In the genomic region with DNA sequence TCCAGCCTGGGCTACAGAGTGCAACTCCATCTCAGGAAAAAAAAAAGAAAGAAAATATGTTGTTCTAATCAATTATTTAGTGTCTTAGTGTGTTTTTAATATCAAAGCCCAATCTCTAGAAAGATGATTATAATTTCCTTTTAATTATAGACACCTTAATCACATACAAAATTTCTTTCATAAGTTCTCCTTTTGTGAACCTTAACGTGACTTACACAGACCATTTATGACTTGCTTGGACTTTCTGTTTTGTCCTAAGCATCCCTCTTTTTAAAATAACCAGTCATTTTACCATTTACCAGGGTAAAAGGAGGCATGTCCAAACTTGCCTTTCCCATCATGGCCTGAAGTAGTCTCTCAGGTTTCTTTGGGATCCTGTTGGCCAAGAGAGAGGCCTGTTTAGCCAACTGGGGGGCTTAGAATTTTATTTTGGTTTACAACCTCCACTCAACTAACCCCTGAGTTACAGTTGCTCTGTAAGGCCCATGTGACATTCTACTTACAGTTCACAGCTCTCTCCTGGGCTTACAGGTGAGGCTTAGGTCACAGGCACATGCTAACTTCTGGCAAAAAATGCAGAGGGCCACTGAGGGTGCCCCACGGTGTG, we compare ENCODE assay signal across 13 cellular contexts. TPM values are rescaled to one million over a fixed set of nuclear protein-coding genes. Genes with fewer than 3 reads are reported as not detected.
A peak's percentile ranks its signal among the peaks of the same experiment; 100 is the strongest.
DNase-seq lines count a peak whose midpoint lies in the region; ATAC-seq and TF ChIP-seq lines count a peak whose summit lies in the region.
"Had no signal": no experiment of that assay in that cellular context is flagged by ENCODE, and none has a peak within 500 bp of the region (broad histone marks: within the 10 kb centered on the region; RNA-seq: fewer than 3 reads in every experiment).

No MANE protein-coding gene starts in this region.

- WGBS in mesenchymal stem cell, result 20% methylated on average over 2 of the region's 2 CpGs
- WGBS in spleen, 5 donors, result 44 to 49% (median 47%) methylated on average over 2 of the region's 2 CpGs

- no peak overlapping the region for H3K4ac ChIP-seq in mesenchymal stem cell (ENCODE audit: low read depth in 1 of 2, low read length in 2 of 2)

- no peak overlapping the region for H4K91ac ChIP-seq in mesenchymal stem cell (ENCODE audit: low read length)

- no peak overlapping the region for H2BK15ac ChIP-seq in mesenchymal stem cell (ENCODE audit: low read depth, poor library complexity, severe bottlenecking)

- H3K36me3 Mint-ChIP-seq in glutamatergic neuron (ENCODE audit: unreplicated experiment), result peaks cover 45% of the 10 kb centered on the region

- H3K27me3 ChIP-seq in mesenchymal stem cell (ENCODE audit: control insufficient read depth in 1 of 2, insufficient read depth in 1 of 2, low read length in 2 of 2), result no peaks in the 10 kb centered on the region
- no peaks in the 10 kb centered on the region for H3K27me3 ChIP-seq in spleen (replicated peaks in 1 of 7)
- H3K27me3 ChIP-seq: heart left ventricle had no signal

- peaks cover 15% of the 10 kb centered on the region for H3K9me3 Mint-ChIP-seq in glutamatergic neuron (ENCODE audit: unreplicated experiment)

- intact Hi-C loops in spleen (cut with DNase I; ENCODE audit: low total_unique reads), result no loop called here

- H2BK5ac ChIP-seq in mesenchymal stem cell (ENCODE audit: low read depth, low read length, poor library complexity, severe bottlenecking), result no peak overlapping the region

- no peak overlapping the region for H2BK120ac ChIP-seq in mesenchymal stem cell (ENCODE audit: low read depth, low read length)

- H3K79me1 ChIP-seq in mesenchymal stem cell (replicated peaks; ENCODE audit: low read length, poor library complexity, severe bottlenecking), result no peaks in the 10 kb centered on the region

- TF ChIP-seq CTCF in astrocyte of the spinal cord (IDR thresholded peaks at IDR 0.05; ENCODE audit: low read depth, low read length), result no peak
- no peak for TF ChIP-seq CTCF in spleen (IDR thresholded peaks at IDR 0.05 in 8 of 11, conservative IDR thresholded peaks at IDR 0.05 in 3 of 11)
- TF ChIP-seq CTCF in glutamatergic neuron (IDR thresholded peaks at IDR 0.05; ENCODE audit: partially characterized antibody, unreplicated experiment), result no peak

- peak; percentile 46 for DNase-seq in NCI-H510A treated with DMSO at 0.1 percent for 48 hours (lab: John Stamatoyannopoulos, UW)
- no peak for DNase-seq in NCI-H510A (lab: John Stamatoyannopoulos, UW)
- DNase-seq in LHCN-M2 (ENCODE audit: low read depth), result peak; percentile 54
- DNase-seq in astrocyte of the spinal cord (ENCODE audit: low read depth, low spot score), result peak; percentile 39
- peak; percentile 17 for DNase-seq in mesenchymal stem cell
- no peak for DNase-seq in spleen
- DNase-seq in glutamatergic neuron, result no peak
- DNase-seq: heart left ventricle; kidney glomerular epithelial cell; stimulated activated naive CD4-positive, alpha-beta T cell treated with Interleukin-2 at 50 U/mL for 16 hours had no signal

- H3K27me3 Mint-ChIP-seq in glutamatergic neuron (ENCODE audit: unreplicated experiment), result no peaks in the 10 kb centered on the region

- H3K9me3 ChIP-seq in mesenchymal stem cell (ENCODE audit: control insufficient read depth, low read length) (peaks cover 29% of the 10 kb centered on the region), spleen (peaks cover 0 to 37% (median 23%) of the 10 kb centered on the region in 8 donors)

- H4K8ac ChIP-seq in mesenchymal stem cell (ENCODE audit: low read length), result no peak overlapping the region

- H3K4me1 Mint-ChIP-seq in glutamatergic neuron (ENCODE audit: low read depth, unreplicated experiment), result no peaks in the 10 kb centered on the region

- H3K27ac Mint-ChIP-seq in glutamatergic neuron (ENCODE audit: unreplicated experiment), result no peak overlapping the region
- H3K27ac Mint-ChIP-seq: activated T-helper 1 cell treated with anti-CD3 and anti-CD28 coated beads, Interleukin-12 subunit alpha, Interleukin-12 subunit beta, Interleukin-2, Interleukin-4 antibody, amounts not matched to agents 30 ng/mL and 10 ng/mL and 1 ng/mL, durations not matched to agents 14 hours and 24 hours and 36 hours had no signal

- no peak for TF ChIP-seq POLR2A in spleen (IDR thresholded peaks at IDR 0.05)

- H3K4me1 ChIP-seq in mesenchymal stem cell (ENCODE audit: control insufficient read depth, insufficient read depth, low read depth, low read length) (no peaks in the 10 kb centered on the region), spleen (no peaks in the 10 kb centered on the region)
- H3K4me1 ChIP-seq: heart left ventricle had no signal

- no peak overlapping the region for H3K4me3 Mint-ChIP-seq in glutamatergic neuron (ENCODE audit: unreplicated experiment)
- H3K4me3 Mint-ChIP-seq: activated T-helper 1 cell treated with anti-CD3 and anti-CD28 coated beads, Interleukin-12 subunit alpha, Interleukin-12 subunit beta, Interleukin-2, Interleukin-4 antibody, amounts not matched to agents 30 ng/mL and 10 ng/mL and 1 ng/mL, durations not matched to agents 14 hours and 24 hours and 36 hours had no signal

- H3K18ac ChIP-seq in mesenchymal stem cell (ENCODE audit: low read depth in 1 of 2, low read length in 2 of 2), result no peak overlapping the region

- no peak overlapping the region for H3K4me2 ChIP-seq in mesenchymal stem cell (ENCODE audit: low read length, poor library complexity, severe bottlenecking)

- no peak for ATAC-seq in HG02870 (IDR thresholded peaks at IDR 0.05; ENCODE audit: unreplicated experiment)
- ATAC-seq: heart left ventricle had no signal

- H2AFZ ChIP-seq in mesenchymal stem cell (ENCODE audit: low read depth, low read length), result no peak overlapping the region

- H2AK5ac ChIP-seq in mesenchymal stem cell (ENCODE audit: low read length, severe bottlenecking), result no peak overlapping the region

- H3K4me3 ChIP-seq in astrocyte of the spinal cord (ENCODE audit: low read depth, low read length) (no peak overlapping the region), mesenchymal stem cell (ENCODE audit: insufficient read depth in 1 of 2, low read depth in 1 of 2, low read length in 2 of 2) (no peak overlapping the region), spleen (no peak overlapping the region)
- H3K4me3 ChIP-seq: heart left ventricle, skin epidermis had no signal

- no peak overlapping the region for H2BK12ac ChIP-seq in mesenchymal stem cell (ENCODE audit: low read length in 2 of 2)

- no peak overlapping the region for H3K9ac ChIP-seq in mesenchymal stem cell (ENCODE audit: low read length)

- H3K36me3 ChIP-seq in mesenchymal stem cell (ENCODE audit: control insufficient read depth in 1 of 2, insufficient read depth in 2 of 2, low read depth in 1 of 2, low read length in 2 of 2), result no peaks in the 10 kb centered on the region
- H3K36me3 ChIP-seq in spleen, result no peaks in the 10 kb centered on the region
- H3K36me3 ChIP-seq: heart left ventricle had no signal

- no peak overlapping the region for H3K23ac ChIP-seq in mesenchymal stem cell (ENCODE audit: low read length in 2 of 2)

- H3K27ac ChIP-seq in mesenchymal stem cell (ENCODE audit: low read length, poor library complexity, severe bottlenecking), result no peak overlapping the region
- H3K27ac ChIP-seq in spleen, result no peak overlapping the region
- H3K27ac ChIP-seq: heart left ventricle, skin epidermis had no signal

- in situ Hi-C loops in astrocyte of the spinal cord (cut with HindIII; ENCODE audit: low sequenced_read_pairs), result no loop called here

- H3K14ac ChIP-seq in mesenchymal stem cell (ENCODE audit: low read length in 2 of 2), result no peak overlapping the region

RNA-seq across cellular contexts. Expression of a gene that starts 23.9 kb away (rescaled TPM):
- 2.9 and 156 TPM in 2 replicates for total RNA-seq in LHCN-M2 (2014; rRNA removed)
- polyA plus RNA-seq in LHCN-M2 (2012), result 1.8 TPM
- polyA plus RNA-seq in mesenchymal stem cell (2013, experiment 1 of 2), result 4.6 TPM
- polyA plus RNA-seq in mesenchymal stem cell (2013, experiment 2 of 2), result 4.9 TPM
- 10 to 100 TPM in 6 of 7 donors, 1 to 10 TPM in 1; 9.5 to 15.5 (median 11.6) TPM for total RNA-seq in spleen
- 1 to 10 TPM in 1 of 3 donors, under 1 TPM in 2; 0.80 to 1.4 (median 1.00) TPM for polyA plus RNA-seq in spleen
- 51.1 TPM for total RNA-seq in glutamatergic neuron (ENCODE audit: unreplicated experiment)

Comparison
In these comparisons a context has a peak if more than half of its experiments do, and no peak if none do; other contexts are left out.
1. DNase-seq: peak in NCI-H510A treated with DMSO at 0.1 percent for 48 hours (single experiment), LHCN-M2 (single experiment), astrocyte of the spinal cord (single experiment) and mesenchymal stem cell (single experiment); none in NCI-H510A (single experiment), spleen (single experiment) and glutamatergic neuron (single experiment).